18 cellular contexts compared by ENCODE assay signal in the genomic region with DNA sequence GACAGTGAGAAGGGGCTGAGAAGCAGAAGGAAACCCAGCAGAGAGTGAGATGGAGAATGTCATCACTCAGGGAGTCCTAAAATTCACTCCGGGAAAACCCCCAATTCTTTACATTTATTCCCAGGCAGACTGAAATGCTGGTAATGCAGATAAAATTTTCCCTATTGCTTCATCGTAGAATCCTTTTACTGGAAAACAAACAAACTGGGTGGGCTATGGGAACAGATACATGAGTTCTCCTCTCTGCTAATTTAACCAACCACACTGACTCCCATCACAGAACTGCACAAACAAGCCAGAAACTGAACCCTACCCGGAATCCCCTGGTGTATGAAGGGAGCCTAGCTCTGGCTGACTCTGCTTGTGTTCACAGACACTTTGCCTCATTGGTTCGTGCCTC. TPM values are rescaled to one million over a fixed set of nuclear protein-coding genes. Genes with fewer than 3 reads are reported as not detected.
DNase-seq lines count a peak whose midpoint lies in the region; ATAC-seq and TF ChIP-seq lines count a peak whose summit lies in the region.
"Had no signal": no experiment of that assay in that cellular context is flagged by ENCODE, and none has a peak within 500 bp of the region (broad histone marks: within the 10 kb centered on the region; RNA-seq: fewer than 3 reads in every experiment).

No MANE protein-coding gene starts in this region.

- H2AFZ ChIP-seq in PC-3 (ENCODE audit: low read length), result no peak overlapping the region

- H4K20me1 ChIP-seq in PC-3 (ENCODE audit: low read length), result no peaks in the 10 kb centered on the region

- POLR2A ChIA-PET in PC-3 (lab: Charles Lee; ENCODE audit: unreplicated experiment), result no interaction called here

- H3F3A ChIP-seq in PC-3 (ENCODE audit: low read length, unreplicated experiment), result no peaks in the 10 kb centered on the region

- H3K79me2 ChIP-seq in PC-3 (ENCODE audit: low read length), result no peaks in the 10 kb centered on the region

- H3K36me3 ChIP-seq in PC-3 (ENCODE audit: low read depth, low read length) (peaks cover 17% of the 10 kb centered on the region), gastroesophageal sphincter (peaks cover 0 to 64% of the 10 kb centered on the region in 2 donors), subcutaneous abdominal adipose tissue (ENCODE audit: control insufficient read depth in 5 of 5, insufficient read depth in 5 of 5, low read length in 5 of 5) (peaks cover 16 to 69% (median 33%) of the 10 kb centered on the region in 5 donors), prostate gland (no peaks in the 10 kb centered on the region)

- CTCF ChIA-PET in PC-3 (lab: Charles Lee), result interaction anchor here (0.6 to 1.0 kb wide), 3 partner anchors 58 to 141 kb away, joined by 3 to 5 read pairs (median 4); no protein-coding TSS in a partner anchor

- ATAC-seq in PC-3, result no peak
- ATAC-seq in gastroesophageal sphincter, result no peak
- no peak for ATAC-seq in HG03039 (IDR thresholded peaks at IDR 0.05; ENCODE audit: unreplicated experiment)
- ATAC-seq: activated naive CD4-positive, alpha-beta T cell treated with anti-CD3 and anti-CD28 coated beads, Interleukin-2, amount 50 U/mL, for 72 hours; left lobe of liver; naive thymus-derived CD4-positive, alpha-beta T cell had no signal

- TF ChIP-seq EP300 in gastroesophageal sphincter (IDR thresholded peaks at IDR 0.05), result no peak

- H3K4me1 ChIP-seq in PC-3 (ENCODE audit: insufficient read depth, low read length), result peaks cover 34% of the 10 kb centered on the region
- peaks cover 0 to 24% (median 16%) of the 10 kb centered on the region in 3 donors for H3K4me1 ChIP-seq in gastroesophageal sphincter
- peaks cover 10 to 37% (median 28%) of the 10 kb centered on the region in 5 donors for H3K4me1 ChIP-seq in subcutaneous abdominal adipose tissue (ENCODE audit: control insufficient read depth in 5 of 5, insufficient read depth in 5 of 5, low read length in 5 of 5)
- no peaks in the 10 kb centered on the region for H3K4me1 ChIP-seq in prostate gland (replicated peaks)

- BruUV-seq in PC-3 (replicated peaks; lab: Mats Ljungman, UMichigan), result TSS peak; percentile 76

- TF ChIP-seq CTCF in PC-3 (conservative IDR thresholded peaks at IDR 0.05; ENCODE audit: low read depth, low read length) (no peak), gastroesophageal sphincter (IDR thresholded peaks at IDR 0.05) (no peak), prostate gland (IDR thresholded peaks at IDR 0.05) (no peak)

- H3K9me3 ChIP-seq in PC-3 (ENCODE audit: low read length), result no peaks in the 10 kb centered on the region
- H3K9me3 ChIP-seq in gastroesophageal sphincter, result no peaks in the 10 kb centered on the region
- H3K9me3 ChIP-seq in subcutaneous abdominal adipose tissue (ENCODE audit: control insufficient read depth in 5 of 5, low read length in 5 of 5), result no peaks in the 10 kb centered on the region
- H3K9me3 ChIP-seq in prostate gland, result no peaks in the 10 kb centered on the region

- H3K4me3 ChIP-seq in PC-3 (ENCODE audit: low read length), result no peak overlapping the region
- no peak overlapping the region for H3K4me3 ChIP-seq in gastroesophageal sphincter
- no peak overlapping the region for H3K4me3 ChIP-seq in subcutaneous abdominal adipose tissue (ENCODE audit: low read depth in 1 of 5, low read length in 5 of 5)
- no peak overlapping the region for H3K4me3 ChIP-seq in prostate gland

- 56 to 66% methylated on average over 3 to 4 of the region's 4 CpGs for WGBS in gastroesophageal sphincter (ENCODE audit: low coverage in 1 of 2), 2 donors
- 68% methylated on average over 4 of the region's 4 CpGs for WGBS in prostate gland

- no peaks in the 10 kb centered on the region for H3K9me2 ChIP-seq in PC-3 (replicated peaks; ENCODE audit: low read length)

- intact Hi-C loops in PC-3 (cut with micrococcal nuclease), result loop anchor here (5.0 kb wide), 1 partner anchor 257 kb away; no protein-coding TSS in a partner anchor
- intact Hi-C loops in prostate gland (cut with DNase I), result no loop called here

- H3K9ac ChIP-seq in PC-3 (ENCODE audit: low read length) (no peak overlapping the region), subcutaneous abdominal adipose tissue (ENCODE audit: low read length in 5 of 5) (peak overlapping the region in 2 of 5 donors; percentile 18 to 29)

- peak overlapping the region; percentile 48 for H3K27ac ChIP-seq in PC-3 (ENCODE audit: low read length)
- peak overlapping the region; percentile 27 for H3K27ac ChIP-seq in caudate nucleus (ENCODE audit: low read depth, low read length)
- peak overlapping the region; percentile 31 to 65 (median 58) for H3K27ac ChIP-seq in gastroesophageal sphincter
- H3K27ac ChIP-seq in subcutaneous abdominal adipose tissue (ENCODE audit: low read depth, low read length), result peak overlapping the region; percentile 51
- no peak overlapping the region for H3K27ac ChIP-seq in prostate gland

- no peak for TF ChIP-seq POLR2A in gastroesophageal sphincter (IDR thresholded peaks at IDR 0.05)
- no peak for TF ChIP-seq POLR2A in prostate gland (IDR thresholded peaks at IDR 0.05)

- DNase-seq in PC-3 (no peak), caudate nucleus (lab: John Stamatoyannopoulos, UW) (no peak), occipital lobe (lab: John Stamatoyannopoulos, UW) (no peak), NCI-H748 treated with DMSO at 0.1 percent for 48 hours (lab: John Stamatoyannopoulos, UW) (no peak), prostate gland (ENCODE audit: low spot score) (no peak)
- DNase-seq: activated CD4-positive, alpha-beta T cell treated with anti-CD3 and anti-CD28 coated beads for 48 hours; activated T-cell treated with anti-CD3 and anti-CD28 coated beads for 4 hours; naive thymus-derived CD4-positive, alpha-beta T cell; NCI-H2081; NCI-H774; stimulated activated CD4-positive, alpha-beta T cell treated with anti-CD3 and anti-CD28 coated beads, Interleukin-2, amount 100 ng/mL, for 24 hours had no signal

- H3K4me2 ChIP-seq in PC-3 (ENCODE audit: low read length), result no peak overlapping the region

- H3K27me3 ChIP-seq in PC-3 (ENCODE audit: low read length), result no peaks in the 10 kb centered on the region
- H3K27me3 ChIP-seq in gastroesophageal sphincter, result no peaks in the 10 kb centered on the region
- H3K27me3 ChIP-seq in subcutaneous abdominal adipose tissue (ENCODE audit: control insufficient read depth in 5 of 5, insufficient read depth in 4 of 5, low read length in 5 of 5), result no peaks in the 10 kb centered on the region
- H3K27me3 ChIP-seq in prostate gland (replicated peaks; ENCODE audit: insufficient read depth), result no peaks in the 10 kb centered on the region

RNA-seq across cellular contexts. Expression of a gene that starts 20.9 kb away (rescaled TPM):
- 6.2 and 8.2 TPM in 2 replicates for total RNA-seq in PC-3 (2014; rRNA removed)
- 10 to 100 TPM; 33.8 to 47.5 (median 41.9) TPM for total RNA-seq in gastroesophageal sphincter
- 2.2 TPM for total RNA-seq in occipital lobe
- 10 to 100 TPM; 30.0 to 40.3 TPM for total RNA-seq in prostate gland

RNA-seq across cellular contexts. Expression of a gene that starts 27.2 kb away (rescaled TPM):
- not detected in 2 replicates for total RNA-seq in PC-3 (2014; rRNA removed)
- not detected for total RNA-seq in gastroesophageal sphincter
- total RNA-seq in occipital lobe, result not detected
- total RNA-seq in prostate gland, result not detected
- total RNA-seq: activated naive CD4-positive, alpha-beta T cell treated with anti-CD3 and anti-CD28 coated beads, Interleukin-2, amount 50 U/mL, for 72 hours; cerebellum; left lobe of liver; T-helper 2 cell treated with Interferon-gamma antibody and Interleukin-4, amounts not matched to agents 100 ng/mL and 5 ng/mL, for 36 hours had no signal

Comparison
In these comparisons a context has a peak if more than half of its experiments do, and no peak if none do; other contexts are left out.
1. H3K27ac ChIP-seq: peak in PC-3 (single experiment), caudate nucleus (single experiment), gastroesophageal sphincter (4 of 4) and subcutaneous abdominal adipose tissue (single experiment); none in prostate gland (0 of 2).